Comparison of ENCODE assay signal across 13 cellular contexts in the genomic region with DNA sequence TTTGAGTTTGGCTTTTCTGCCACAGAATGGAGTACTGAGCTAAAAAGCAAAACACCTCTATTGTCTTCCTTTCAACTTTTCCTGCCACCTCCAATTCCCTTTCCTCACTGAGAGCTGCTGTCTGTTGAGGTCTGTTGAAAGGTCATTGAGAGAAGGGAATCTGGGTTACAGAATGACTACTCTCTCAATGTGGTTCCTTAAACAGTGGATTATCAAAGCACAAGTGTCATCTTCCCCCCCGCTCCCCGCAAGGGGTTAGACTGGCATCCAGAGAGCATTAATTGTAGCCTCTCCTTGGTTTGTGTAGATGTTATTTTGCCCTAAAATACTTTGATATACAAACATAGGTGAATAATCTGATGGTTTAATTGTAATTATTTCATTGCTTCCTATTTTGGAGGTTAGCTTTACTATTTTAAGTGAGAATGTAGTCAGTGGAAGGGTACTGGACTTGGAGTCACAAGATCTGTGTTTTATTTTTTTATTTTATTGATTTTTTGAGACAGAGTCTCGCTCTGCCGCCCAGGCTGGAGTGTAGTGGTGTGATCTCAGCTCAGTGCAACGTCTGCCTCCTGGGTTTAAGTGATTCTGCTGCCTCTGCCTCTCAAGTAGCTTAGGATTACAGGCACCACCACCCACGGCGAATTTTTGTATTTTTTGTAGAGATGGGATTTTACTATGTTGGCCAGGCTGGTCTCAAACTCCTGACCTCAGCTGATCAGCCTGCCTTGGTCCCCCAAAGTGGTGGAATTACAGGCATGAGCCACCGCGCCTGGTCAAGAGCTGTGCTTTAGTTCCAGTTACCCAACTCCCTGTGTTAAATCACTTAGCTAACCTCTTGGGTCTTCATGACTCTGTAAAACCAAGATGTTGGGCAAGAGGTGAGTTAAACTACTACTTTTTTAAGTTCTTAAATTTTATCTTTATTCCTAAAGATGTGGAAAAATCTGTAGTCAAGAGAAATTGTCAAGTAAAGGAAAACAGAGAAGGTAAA. TPM values are rescaled to one million over a fixed set of nuclear protein-coding genes. Genes with fewer than 3 reads are reported as not detected.
DNase-seq lines count a peak whose midpoint lies in the region; ATAC-seq and TF ChIP-seq lines count a peak whose summit lies in the region.
"Had no signal": no experiment of that assay in that cellular context is flagged by ENCODE, and none has a peak within 500 bp of the region (broad histone marks: within the 10 kb centered on the region; RNA-seq: fewer than 3 reads in every experiment).

No MANE protein-coding gene starts in this region.

- peak overlapping the region; percentile 56 for H3K4me3 Mint-ChIP-seq in CD8-positive, alpha-beta T cell
- no peak overlapping the region for H3K4me3 Mint-ChIP-seq in chondrocyte (ENCODE audit: unreplicated experiment)
- H3K4me3 Mint-ChIP-seq in nephron, result no peak overlapping the region

- CTCF ChIA-PET in CD8-positive, alpha-beta T cell (lab: Charles Lee), result interaction anchor here (1.0 to 1.2 kb wide), 2 partner anchors 9 to 19 kb away, joined by 3 to 5 read pairs; no protein-coding TSS in a partner anchor

- H3K4me3 ChIP-seq in CD8-positive, alpha-beta T cell (ENCODE audit: low read depth, low read length), result no peak overlapping the region
- peak overlapping the region; percentile 4; the same call in 1 of the 2 replicates for H3K4me3 ChIP-seq in HUES6 (ENCODE audit: low read depth, low read length)
- no peak overlapping the region for H3K4me3 ChIP-seq in dorsolateral prefrontal cortex
- H3K4me3 ChIP-seq: uterus had no signal

- no peaks in the 10 kb centered on the region for H3K9me3 Mint-ChIP-seq in CD8-positive, alpha-beta T cell
- H3K9me3 Mint-ChIP-seq in chondrocyte (ENCODE audit: low read depth), result peaks cover 2% of the 10 kb centered on the region
- H3K9me3 Mint-ChIP-seq in nephron, result no peaks in the 10 kb centered on the region

- no peak for TF ChIP-seq CTCF in CD8-positive, alpha-beta T cell (IDR thresholded peaks at IDR 0.05)
- TF ChIP-seq CTCF in chondrocyte (IDR thresholded peaks at IDR 0.05) (no peak), nephron (IDR thresholded peaks at IDR 0.05; ENCODE audit: unreplicated experiment in 3 of 3) (no peak), dorsolateral prefrontal cortex (IDR thresholded peaks at IDR 0.05 in 54 of 56, conservative IDR thresholded peaks at IDR 0.05 in 2 of 56; ENCODE audit: low read depth in 1 of 56, partially characterized antibody in 56 of 56) (no peak)

- H3K27ac Mint-ChIP-seq in CD8-positive, alpha-beta T cell, result no peak overlapping the region
- H3K27ac Mint-ChIP-seq in chondrocyte (ENCODE audit: unreplicated experiment) (peak overlapping the region; percentile 34), nephron (peak overlapping the region; percentile 11 to 40 (median 18))

- DNase-seq in CD8-positive, alpha-beta T cell, result no peak
- DNase-seq in chondrocyte (ENCODE audit: low spot score), result no peak
- DNase-seq in dorsolateral prefrontal cortex, result no peak
- DNase-seq in NCI-H146 treated with DMSO at 0.1 percent for 48 hours (lab: John Stamatoyannopoulos, UW; ENCODE audit: unreplicated experiment), result no peak
- DNase-seq: DMS79, foreskin melanocyte, mammary epithelial cell, uterus had no signal

- POLR2A ChIA-PET in CD8-positive, alpha-beta T cell (lab: Charles Lee), result interaction anchor here (0.6 to 0.7 kb wide), 2 partner anchors 13 to 23 kb away, joined by 3 read pairs; no protein-coding TSS in a partner anchor

- H3K9ac ChIP-seq in HUES6 (ENCODE audit: low read length), result no peak overlapping the region

- TF ChIP-seq POLR2A in GM18505 (IDR thresholded peaks at IDR 0.05; ENCODE audit: borderline replicate concordance, extremely low read depth, insufficient read depth, insufficient read length), result no peak

- intact Hi-C loops in CD8-positive, alpha-beta T cell (cut with DNase I, micrococcal nuclease), result no loop called here
- intact Hi-C loops in dorsolateral prefrontal cortex (cut with DNase I), result no loop called here

- no peaks in the 10 kb centered on the region for H3K27me3 ChIP-seq in CD8-positive, alpha-beta T cell (ENCODE audit: insufficient read depth, low read length)
- H3K27me3 ChIP-seq in HUES6 (ENCODE audit: control insufficient read depth, insufficient read depth, low read length) (no peaks in the 10 kb centered on the region), dorsolateral prefrontal cortex (no peaks in the 10 kb centered on the region)
- H3K27me3 ChIP-seq: uterus had no signal

- H3K9me3 ChIP-seq in CD8-positive, alpha-beta T cell (ENCODE audit: low read length), result no peaks in the 10 kb centered on the region
- H3K9me3 ChIP-seq in HUES6 (ENCODE audit: control insufficient read depth, insufficient read depth, low read depth, low read length), result no peaks in the 10 kb centered on the region
- H3K9me3 ChIP-seq: uterus had no signal

- peaks cover 17% of the 10 kb centered on the region for H3K36me3 Mint-ChIP-seq in CD8-positive, alpha-beta T cell
- no peaks in the 10 kb centered on the region for H3K36me3 Mint-ChIP-seq in chondrocyte (ENCODE audit: low read depth)
- peaks cover 14% of the 10 kb centered on the region for H3K36me3 Mint-ChIP-seq in nephron (ENCODE audit: low read depth)

- H3K27ac ChIP-seq in CD8-positive, alpha-beta T cell (ENCODE audit: low read depth, low read length), result no peak overlapping the region
- no peak overlapping the region for H3K27ac ChIP-seq in HUES6 (ENCODE audit: low read depth, low read length)
- no peak overlapping the region for H3K27ac ChIP-seq in dorsolateral prefrontal cortex
- H3K27ac ChIP-seq: uterus had no signal

- H3K27me3 Mint-ChIP-seq in CD8-positive, alpha-beta T cell (ENCODE audit: low read depth), result no peaks in the 10 kb centered on the region
- no peaks in the 10 kb centered on the region for H3K27me3 Mint-ChIP-seq in chondrocyte (ENCODE audit: low read depth)
- H3K27me3 Mint-ChIP-seq in nephron (ENCODE audit: low read depth), result peaks cover 3% of the 10 kb centered on the region

- H3K36me3 ChIP-seq in CD8-positive, alpha-beta T cell (ENCODE audit: insufficient read depth, low read length), result no peaks in the 10 kb centered on the region
- H3K36me3 ChIP-seq in HUES6 (ENCODE audit: control insufficient read depth, insufficient read depth, low read length), result peaks cover 37% of the 10 kb centered on the region
- H3K36me3 ChIP-seq: uterus had no signal

- peak; percentile 36 for ATAC-seq in CD8-positive, alpha-beta T cell
- ATAC-seq in GM18505 (IDR thresholded peaks at IDR 0.05; ENCODE audit: unreplicated experiment) (no peak), GM19023 (IDR thresholded peaks at IDR 0.05; ENCODE audit: unreplicated experiment) (no peak)
- ATAC-seq: sciatic nerve had no signal

- H3K4me1 Mint-ChIP-seq in CD8-positive, alpha-beta T cell (ENCODE audit: low read depth), result peaks cover 74% of the 10 kb centered on the region
- H3K4me1 Mint-ChIP-seq in chondrocyte (ENCODE audit: low read depth), result peaks cover 51% of the 10 kb centered on the region
- peaks cover 27% of the 10 kb centered on the region for H3K4me1 Mint-ChIP-seq in nephron

- H3K4me1 ChIP-seq in CD8-positive, alpha-beta T cell (ENCODE audit: insufficient read depth, low read length), result peaks cover 60% of the 10 kb centered on the region
- H3K4me1 ChIP-seq in HUES6 (ENCODE audit: control insufficient read depth, insufficient read depth, low read length), result peaks cover 14% of the 10 kb centered on the region

RNA-seq across cellular contexts. Expression of a gene that starts 11.0 kb away (rescaled TPM):
- 10 to 100 TPM; 90.3 to 93.2 TPM for total RNA-seq in CD8-positive, alpha-beta T cell
- 85.9 to 101 TPM (median 86.3 TPM) in 3 replicates for total RNA-seq in chondrocyte
- 100 to 1,000 TPM in 38 of 120 experiments, 10 to 100 TPM in 82; 72.1 to 120 (median 95.5) TPM for total RNA-seq in dorsolateral prefrontal cortex
